ENCODE assay signal across 25 cellular contexts in genomic region chr7:48269066-48269465, GRCh38.
"Had no signal": no experiment of that assay in that cellular context is flagged by ENCODE, and none has a peak within 500 bp of the region (broad histone marks: within the 10 kb centered on the region; RNA-seq: fewer than 3 reads in every experiment).

No MANE protein-coding gene starts in this region.

- H3K4me1 ChIP-seq: left lung, right atrium auricular region, right lobe of liver, stomach, testis, thyroid gland, transverse colon, upper lobe of left lung, vagina had no signal

- H3K9me3 ChIP-seq: left lung, mucosa of descending colon, ovary, right atrium auricular region, right lobe of liver, stomach, testis, thyroid gland, transverse colon, upper lobe of left lung, vagina had no signal

- DNase-seq: hypothalamus; immature natural killer cell; kidney; left colon; left lung; midbrain; mucosa of descending colon; naive thymus-derived CD4-positive, alpha-beta T cell; ovary; right lobe of liver; stimulated activated CD4-positive, alpha-beta T cell treated with anti-CD3 and anti-CD28 coated beads, Interleukin-1b, Interleukin-23, amount 100 ng/mL, for 48 hours; stimulated activated CD4-positive, alpha-beta T cell treated with anti-CD3 and anti-CD28 coated beads, Interleukin-4, amount 100 ng/mL, for 1 hour; stimulated activated naive B cell treated with anti-CD40 and anti-IgM and Interleukin-4, amounts not matched to agents 10 μg/mL and 1 μg/mL and 100 μg/mL, for 72 hours; stimulated activated naive CD8-positive, alpha-beta T cell treated with anti-CD3 and anti-CD28 coated beads, Interleukin-15, Interleukin-2, amounts not matched to agents 100 U/mL and 50 U/mL, for 24 hours; stomach; testis; thyroid gland; transverse colon; upper lobe of left lung had no signal

- H3K4me2 ChIP-seq: smooth muscle cell had no signal

- H3K36me3 ChIP-seq: left lung, ovary, right atrium auricular region, right lobe of liver, stomach, thyroid gland, transverse colon, upper lobe of left lung, vagina had no signal

- H3K4me3 ChIP-seq: left lung, lung, mucosa of descending colon, ovary, right atrium auricular region, right lobe of liver, smooth muscle cell, stomach, testis, thyroid gland, transverse colon, upper lobe of left lung, vagina had no signal

- H3K27ac ChIP-seq: left lung, ovary, right atrium auricular region, right lobe of liver, stomach, testis, thyroid gland, transverse colon, upper lobe of left lung, vagina had no signal

- FAIRE-seq: islet of Langerhans, kidney had no signal

- ATAC-seq: left colon; left lung; mucosa of descending colon; naive thymus-derived CD4-positive, alpha-beta T cell; natural killer cell treated with Interleukin-12 subunit alpha and Interleukin-12 subunit beta and Interleukin-15 and Interleukin-18, amount 100 ng/mL, for 72 hours; right lobe of liver; stimulated activated naive B cell treated with anti-CD40 and anti-IgM and Interleukin-4, amounts not matched to agents 10 μg/mL and 1 μg/mL and 100 μg/mL, for 72 hours; stimulated activated naive CD8-positive, alpha-beta T cell treated with anti-CD3 and anti-CD28 coated beads, Interleukin-15, Interleukin-2, amounts not matched to agents 100 U/mL and 50 U/mL, for 24 hours had no signal

- H3K27me3 ChIP-seq: left lung, ovary, right atrium auricular region, right lobe of liver, stomach, testis, thyroid gland, transverse colon, upper lobe of left lung, vagina had no signal
